Comparison of ENCODE assay signal across 12 cellular contexts in genomic region chrX:261167-261857, GRCh38. TPM values are rescaled to one million over a fixed set of nuclear protein-coding genes. Genes with fewer than 3 reads are reported as not detected.
DNase-seq lines count a peak whose midpoint lies in the region; ATAC-seq and TF ChIP-seq lines count a peak whose summit lies in the region.
"Had no signal": no experiment of that assay in that cellular context is flagged by ENCODE, and none has a peak within 500 bp of the region (broad histone marks: within the 10 kb centered on the region; RNA-seq: fewer than 3 reads in every experiment).

No MANE protein-coding gene starts in this region.

- no peaks in the 10 kb centered on the region for H3K9me3 Mint-ChIP-seq in activated CD8-positive, alpha-beta memory T cell treated with anti-CD3 and anti-CD28 coated beads, Interleukin-2, amount 10 ng/mL, durations not matched to agents 7 days and 5 days (ENCODE audit: low read depth)
- no peaks in the 10 kb centered on the region for H3K9me3 Mint-ChIP-seq in endodermal cell

- no peaks in the 10 kb centered on the region for H3K4me1 ChIP-seq in endodermal cell (ENCODE audit: control insufficient read depth, insufficient read depth, low read length)
- peaks cover 0 to 22% (median 4%) of the 10 kb centered on the region in 4 donors for H3K4me1 ChIP-seq in upper lobe of left lung

- CTCF ChIA-PET in activated CD8-positive, alpha-beta memory T cell treated with anti-CD3 and anti-CD28 coated beads, Interleukin-2, amount 10 ng/mL, durations not matched to agents 7 days and 5 days (lab: Charles Lee) = no interaction called here

- no peak for ATAC-seq in activated CD8-positive, alpha-beta memory T cell treated with anti-CD3 and anti-CD28 coated beads, Interleukin-2, amount 10 ng/mL, durations not matched to agents 7 days and 5 days
- ATAC-seq in upper lobe of left lung (ENCODE audit: low FRiP score in 2 of 2) (peak; percentile 45 to 51), GM18873 (IDR thresholded peaks at IDR 0.05; ENCODE audit: low FRiP score, unreplicated experiment) (no peak)

- H3K4me3 Mint-ChIP-seq in activated CD8-positive, alpha-beta memory T cell treated with anti-CD3 and anti-CD28 coated beads, Interleukin-2, amount 10 ng/mL, durations not matched to agents 7 days and 5 days = no peak overlapping the region
- peak overlapping the region; percentile 29 for H3K4me3 Mint-ChIP-seq in endodermal cell

- H3K9ac ChIP-seq in endodermal cell (ENCODE audit: extremely low read depth, low read length, poor library complexity, severe bottlenecking) = peak overlapping the region; percentile 47
- H3K9ac ChIP-seq: KMS-11 had no signal

- WGBS in endodermal cell (ENCODE audit: insufficient coverage in 1 of 2, insufficient read length in 1 of 2), 2 experiments = 76 to 77% methylated on average over 21 to 32 of the region's 32 CpGs
- 20 to 40% methylated on average over 22 to 32 of the region's 32 CpGs for WGBS in lower leg skin, 2 donors
- WGBS in upper lobe of left lung, 2 donors = 54 to 65% methylated on average over 11 to 32 of the region's 32 CpGs

- H3K4me1 Mint-ChIP-seq in activated CD8-positive, alpha-beta memory T cell treated with anti-CD3 and anti-CD28 coated beads, Interleukin-2, amount 10 ng/mL, durations not matched to agents 7 days and 5 days = no peaks in the 10 kb centered on the region
- peaks cover 13% of the 10 kb centered on the region for H3K4me1 Mint-ChIP-seq in endodermal cell

- intact Hi-C loops in lower leg skin (cut with DNase I; ENCODE audit: low total_unique reads) = no loop called here

- no peak for TF ChIP-seq EP300 in upper lobe of left lung (IDR thresholded peaks at IDR 0.05)

- H3K27me3 Mint-ChIP-seq in activated CD8-positive, alpha-beta memory T cell treated with anti-CD3 and anti-CD28 coated beads, Interleukin-2, amount 10 ng/mL, durations not matched to agents 7 days and 5 days = no peaks in the 10 kb centered on the region
- H3K27me3 Mint-ChIP-seq in endodermal cell (ENCODE audit: insufficient read depth) = no peaks in the 10 kb centered on the region

- H3K4me3 ChIP-seq in endodermal cell (ENCODE audit: low read length) (no peak overlapping the region), lower leg skin (ENCODE audit: low read depth, poor library complexity, severe bottlenecking) (no peak overlapping the region), upper lobe of left lung (no peak overlapping the region)
- H3K4me3 ChIP-seq: pancreas had no signal

- DNase-seq in activated CD8-positive, alpha-beta memory T cell treated with anti-CD3 and anti-CD28 coated beads, Interleukin-2, amount 10 ng/mL, durations not matched to agents 7 days and 5 days = peak; percentile 30
- no peak for DNase-seq in activated CD8-positive, alpha-beta memory T cell treated with anti-CD3 and anti-CD28 coated beads, Interleukin-2, amount 50 U/mL, for 4 hours
- peak; percentile 83 for DNase-seq in endodermal cell
- peak; percentile 12 to 84 for DNase-seq in lower leg skin (ENCODE audit: low spot score in 2 of 2)
- peak in 1 of 2 donors; percentile 12 for DNase-seq in upper lobe of left lung
- no peak for DNase-seq in activated gamma-delta T cell (lab: John Stamatoyannopoulos, UW)
- DNase-seq in DMS153 treated with DMSO at 0.1 percent for 48 hours (lab: John Stamatoyannopoulos, UW; ENCODE audit: unreplicated experiment) = no peak
- DNase-seq: activated T-cell treated with anti-CD3 and anti-CD28 coated beads, Interleukin-2, amount 50 U/mL, for 1 hour; NCI-H524 had no signal

- H3K27me3 ChIP-seq in endodermal cell (ENCODE audit: control insufficient read depth, insufficient read depth, low read length, poor library complexity, severe bottlenecking) (no peaks in the 10 kb centered on the region), upper lobe of left lung (no peaks in the 10 kb centered on the region)
- H3K27me3 ChIP-seq: pancreas had no signal

- H3K9me3 ChIP-seq in endodermal cell (ENCODE audit: control insufficient read depth, low read length) (no peaks in the 10 kb centered on the region), upper lobe of left lung (no peaks in the 10 kb centered on the region)
- H3K9me3 ChIP-seq: pancreas had no signal

- H3K27ac Mint-ChIP-seq in activated CD8-positive, alpha-beta memory T cell treated with anti-CD3 and anti-CD28 coated beads, Interleukin-2, amount 10 ng/mL, durations not matched to agents 7 days and 5 days = no peak overlapping the region
- H3K27ac Mint-ChIP-seq in endodermal cell = peak overlapping the region; percentile 88

- H3K36me3 ChIP-seq in endodermal cell (ENCODE audit: control insufficient read depth, insufficient read depth, low read length) = no peaks in the 10 kb centered on the region
- no peaks in the 10 kb centered on the region for H3K36me3 ChIP-seq in upper lobe of left lung
- H3K36me3 ChIP-seq: pancreas had no signal

- TF ChIP-seq CTCF in endodermal cell (conservative IDR thresholded peaks at IDR 0.05) = peak; percentile 25
- no peak for TF ChIP-seq CTCF in lower leg skin (IDR thresholded peaks at IDR 0.05)
- TF ChIP-seq CTCF in upper lobe of left lung (IDR thresholded peaks at IDR 0.05) = no peak

- H3K27ac ChIP-seq in endodermal cell (ENCODE audit: low read depth, low read length) (peak overlapping the region; percentile 83), upper lobe of left lung (peak overlapping the region in 1 of 4 donors; percentile 56)
- H3K27ac ChIP-seq: KMS-11 had no signal

- H3K36me3 Mint-ChIP-seq in activated CD8-positive, alpha-beta memory T cell treated with anti-CD3 and anti-CD28 coated beads, Interleukin-2, amount 10 ng/mL, durations not matched to agents 7 days and 5 days = no peaks in the 10 kb centered on the region
- no peaks in the 10 kb centered on the region for H3K36me3 Mint-ChIP-seq in endodermal cell (ENCODE audit: low read depth)

- TF ChIP-seq POLR2A in lower leg skin (IDR thresholded peaks at IDR 0.05) (no peak), upper lobe of left lung (IDR thresholded peaks at IDR 0.05) (peak in 1 of 4 donors; percentile 15)

RNA-seq across cellular contexts. Expression of gene PLCXD1, which starts 19.9 kb away (rescaled TPM):
- total RNA-seq in activated CD8-positive, alpha-beta memory T cell treated with anti-CD3 and anti-CD28 coated beads, Interleukin-2, amount 10 ng/mL, durations not matched to agents 7 days and 5 days = 10 to 100 TPM; 41.1 to 67.9 TPM
- total RNA-seq in endodermal cell (10 to 100 TPM; 70.3 to 96.9 TPM), lower leg skin (100 to 1,000 TPM in 1 of 4 donors, 10 to 100 TPM in 3; 64.1 to 111 (median 71.9) TPM), upper lobe of left lung (10 to 100 TPM in 5 of 6 donors, 1 to 10 TPM in 1; 7.8 to 75.4 (median 19.2) TPM)
- polyA plus RNA-seq in endodermal cell (2013, experiment 1 of 2) = 63.9 TPM
- 64.7 TPM for polyA plus RNA-seq in endodermal cell (2013, experiment 2 of 2)

RNA-seq across cellular contexts. Expression of gene GTPBP6, which starts 57.3 kb away (rescaled TPM):
- total RNA-seq in activated CD8-positive, alpha-beta memory T cell treated with anti-CD3 and anti-CD28 coated beads, Interleukin-2, amount 10 ng/mL, durations not matched to agents 7 days and 5 days = 10 to 100 TPM; 53.2 to 57.2 TPM
- total RNA-seq in endodermal cell (10 to 100 TPM; 58.8 to 61.0 TPM), lower leg skin (10 to 100 TPM; 35.9 to 53.4 (median 48.2) TPM), upper lobe of left lung (10 to 100 TPM; 34.6 to 69.9 (median 61.0) TPM)
- 48.2 TPM for polyA plus RNA-seq in endodermal cell (2013, experiment 1 of 2)
- polyA plus RNA-seq in endodermal cell (2013, experiment 2 of 2) = 45.2 TPM

Comparison
In these comparisons a context has a peak if more than half of its experiments do, and no peak if none do; other contexts are left out.
1. DNase-seq: peak in activated CD8-positive, alpha-beta memory T cell treated with anti-CD3 and anti-CD28 coated beads, Interleukin-2, amount 10 ng/mL, durations not matched to agents 7 days and 5 days (single experiment), endodermal cell (single experiment) and lower leg skin (2 of 2); none in activated CD8-positive, alpha-beta memory T cell treated with anti-CD3 and anti-CD28 coated beads, Interleukin-2, amount 50 U/mL, for 4 hours (single experiment), activated gamma-delta T cell (single experiment) and DMS153 treated with DMSO at 0.1 percent for 48 hours (single experiment).
2. ATAC-seq: peak in upper lobe of left lung (2 of 2); none in activated CD8-positive, alpha-beta memory T cell treated with anti-CD3 and anti-CD28 coated beads, Interleukin-2, amount 10 ng/mL, durations not matched to agents 7 days and 5 days (single experiment) and GM18873 (single experiment).